In genomic region chr18:79396431-79397287, GRCh38 we compare ENCODE assay signal across 8 cellular contexts. TPM values are rescaled to one million over a fixed set of nuclear protein-coding genes. Genes with fewer than 3 reads are reported as not detected.
DNase-seq lines count a peak whose midpoint lies in the region; ATAC-seq and TF ChIP-seq lines count a peak whose summit lies in the region.

No MANE protein-coding gene starts in this region.

- peak; percentile 29 for ATAC-seq in GM19043 (IDR thresholded peaks at IDR 0.05; ENCODE audit: low read depth, unreplicated experiment)

- DNase-seq in AG04450 (ENCODE audit: low read depth, low spot score) = no peak
- peak; percentile 36 for DNase-seq in NOMO-1 treated with DMSO at 0.1 percent for 48 hours (lab: John Stamatoyannopoulos, UW; ENCODE audit: unreplicated experiment)
- peak; percentile 21 for DNase-seq in astrocyte of the spinal cord (ENCODE audit: low read depth, low spot score)
- DNase-seq in kidney epithelial cell (ENCODE audit: low read depth) = no peak
- peak; percentile 40 for DNase-seq in stimulated activated naive CD4-positive, alpha-beta T cell treated with Interleukin-2 at 50 U/mL for 16 hours (lab: John Stamatoyannopoulos, UW)
- DNase-seq in kidney glomerular epithelial cell (lab: John Stamatoyannopoulos, UW) = no peak
- no peak for DNase-seq in HuH-7 (ENCODE audit: low spot score)

- no peak overlapping the region for H3K27ac ChIP-seq in AG04450 (ENCODE audit: low read depth, low read length)

- TF ChIP-seq CTCF in AG04450 (IDR thresholded peaks at IDR 0.05; ENCODE audit: low read depth, low read length) = no peak
- TF ChIP-seq CTCF in astrocyte of the spinal cord (IDR thresholded peaks at IDR 0.05; ENCODE audit: low read depth, low read length) = no peak
- peak; percentile 7 for TF ChIP-seq CTCF in kidney epithelial cell (IDR thresholded peaks at IDR 0.05; ENCODE audit: insufficient read depth, low read length, poor library complexity, severe bottlenecking)

- CTCF ChIA-PET in AG04450 (lab: Charles Lee) = interaction anchor here (1.0 kb wide), 1 partner anchor 18 kb away, joined by 3 read pairs; no protein-coding TSS in a partner anchor

- H3K4me3 ChIP-seq in AG04450 (ENCODE audit: low read depth, low read length) (peak overlapping the region; percentile 40; the same call in 1 of the 2 replicates), astrocyte of the spinal cord (ENCODE audit: low read depth, low read length) (peak overlapping the region; percentile 20), kidney epithelial cell (ENCODE audit: low read depth, low read length) (peak overlapping the region; percentile 15)

- H3K36me3 ChIP-seq in kidney epithelial cell (ENCODE audit: control insufficient read depth, insufficient read depth, low read length) = no peaks in the 10 kb centered on the region

- H3K9me3 ChIP-seq in AG04450 (ENCODE audit: control insufficient read depth, insufficient read depth, low read length) = peaks cover 7% of the 10 kb centered on the region; the same call in 1 of the 2 replicates

- H3K27me3 ChIP-seq in AG04450 (ENCODE audit: control insufficient read depth, insufficient read depth, low read length) (peaks cover 42% of the 10 kb centered on the region), kidney epithelial cell (ENCODE audit: control insufficient read depth, insufficient read depth, low read length) (peaks cover 69% of the 10 kb centered on the region)

- in situ Hi-C loops in astrocyte of the spinal cord (cut with HindIII; ENCODE audit: low sequenced_read_pairs) = no loop called here

- POLR2A ChIA-PET in AG04450 (lab: Yijun Ruan, JAX) = no interaction called here

RNA-seq across cellular contexts. Expression of gene NFATC1, which starts 0.9 kb away (rescaled TPM):
- 0.73 and 1.1 TPM in 2 replicates for polyA plus RNA-seq in AG04450 (2011; rRNA removed)
- 1.2 and 1.5 TPM in 2 replicates for polyA minus RNA-seq in AG04450 (2011; rRNA and poly(A)+ RNA removed)
- 2.7 and 3.4 TPM in 2 replicates for total RNA-seq in kidney epithelial cell

Comparison
In these comparisons a context has a peak if more than half of its experiments do, and no peak if none do; other contexts are left out.
1. DNase-seq: peak in NOMO-1 treated with DMSO at 0.1 percent for 48 hours (single experiment), astrocyte of the spinal cord (single experiment) and stimulated activated naive CD4-positive, alpha-beta T cell treated with Interleukin-2 at 50 U/mL for 16 hours (single experiment); none in AG04450 (single experiment), kidney epithelial cell (single experiment), kidney glomerular epithelial cell (single experiment) and HuH-7 (single experiment).
2. Peak in every context shown above with its lines, with median percentiles within 50 percentile points of each other: H3K4me3 ChIP-seq.